ENCODE assay signal across 20 cellular contexts in genomic region chr11:2256293-2256913, GRCh38. TPM values are rescaled to one million over a fixed set of nuclear protein-coding genes. Genes with fewer than 3 reads are reported as not detected.
DNase-seq lines count a peak whose midpoint lies in the region; ATAC-seq and TF ChIP-seq lines count a peak whose summit lies in the region.
"Had no signal": no experiment of that assay in that cellular context is flagged by ENCODE, and none has a peak within 500 bp of the region (broad histone marks: within the 10 kb centered on the region; RNA-seq: fewer than 3 reads in every experiment).

No MANE protein-coding gene starts in this region.

- peak; percentile 1 for DNase-seq in GM03348 (ENCODE audit: low spot score)
- DNase-seq in Panc1 (ENCODE audit: low read depth, low spot score) = no peak
- DNase-seq in progenitor cell of endocrine pancreas (ENCODE audit: low spot score, unreplicated experiment) = no peak
- no peak for DNase-seq in midbrain (lab: John Stamatoyannopoulos, UW)
- DNase-seq in NCI-H345 (lab: John Stamatoyannopoulos, UW) = no peak
- no peak for DNase-seq in activated naive CD4-positive, alpha-beta T cell treated with anti-CD3 and anti-CD28 coated beads, Interleukin-2, amount 50 U/mL, for 16 hours
- DNase-seq: activated CD4-positive, alpha-beta T cell treated with anti-CD3 and anti-CD28 coated beads, Interleukin-2, amount 10 ng/mL, durations not matched to agents 7 days and 5 days; activated CD8-positive, alpha-beta memory T cell treated with anti-CD3 and anti-CD28 coated beads, Interleukin-2, amount 50 U/mL, for 48 hours; activated naive CD4-positive, alpha-beta T cell; effector CD8-positive, alpha-beta T cell; KG1; naive thymus-derived CD8-positive, alpha-beta T cell; NCI-H2029 treated with DMSO at 0.1 percent for 48 hours had no signal

- H3K27ac ChIP-seq in Panc1 (ENCODE audit: low read length) = no peak overlapping the region

- intact Hi-C loops in Panc1 (cut with micrococcal nuclease; ENCODE audit: unreplicated experiment) = no loop called here

- H3K36me3 Mint-ChIP-seq in progenitor cell of endocrine pancreas (ENCODE audit: insufficient read depth) = no peaks in the 10 kb centered on the region
- H3K36me3 Mint-ChIP-seq: memory B cell had no signal

- CTCF ChIA-PET in Panc1 (lab: Charles Lee) = no interaction called here

- H3K4me3 Mint-ChIP-seq in progenitor cell of endocrine pancreas (ENCODE audit: low read depth) = no peak overlapping the region
- H3K4me3 Mint-ChIP-seq: activated CD4-positive, alpha-beta T cell treated with anti-CD3 and anti-CD28 coated beads, Interleukin-2, amount 10 ng/mL, durations not matched to agents 7 days and 5 days; memory B cell; naive thymus-derived CD8-positive, alpha-beta T cell had no signal

- POLR2A ChIA-PET in Panc1 (lab: Charles Lee) = no interaction called here

- in situ Hi-C loops in Panc1 (cut with HindIII; ENCODE audit: low pct_unique_long_range_greater_than_20kb, low sequenced_read_pairs) = no loop called here

- H3K9me3 ChIP-seq in Panc1 (ENCODE audit: control insufficient read depth, insufficient read depth, low read depth, low read length) = no peaks in the 10 kb centered on the region

- peaks cover 7% of the 10 kb centered on the region for H3K9me3 Mint-ChIP-seq in progenitor cell of endocrine pancreas (ENCODE audit: low read depth)
- H3K9me3 Mint-ChIP-seq: activated CD4-positive, alpha-beta T cell treated with anti-CD3 and anti-CD28 coated beads, Interleukin-2, amount 10 ng/mL, durations not matched to agents 7 days and 5 days had no signal

- no peaks in the 10 kb centered on the region for H3K27me3 ChIP-seq in Panc1 (ENCODE audit: control insufficient read depth, insufficient read depth, low read length)

- no peak for TF ChIP-seq CTCF in Panc1 (IDR thresholded peaks at IDR 0.05)
- no peak for TF ChIP-seq CTCF in progenitor cell of endocrine pancreas (IDR thresholded peaks at IDR 0.05; ENCODE audit: unreplicated experiment)

- ATAC-seq in Panc1 = 0 out of 2 replicates have a peak, but pooled peaks have one; percentile 29
- ATAC-seq in esophagus mucosa = peak; percentile 86
- ATAC-seq: naive thymus-derived CD8-positive, alpha-beta T cell; Right ventricle myocardium inferior had no signal

- no peaks in the 10 kb centered on the region for H3K4me1 ChIP-seq in Panc1 (ENCODE audit: control insufficient read depth, insufficient read depth, low read length)

- no peaks in the 10 kb centered on the region for H3K36me3 ChIP-seq in Panc1 (ENCODE audit: control insufficient read depth, insufficient read depth, low read length)

- no TSS peak for BruUV-seq in Panc1 (replicated peaks; lab: Mats Ljungman, UMichigan)

- H3K27ac Mint-ChIP-seq in progenitor cell of endocrine pancreas = peak overlapping the region; percentile 84
- H3K27ac Mint-ChIP-seq: activated CD4-positive, alpha-beta T cell treated with anti-CD3 and anti-CD28 coated beads, Interleukin-2, amount 10 ng/mL, durations not matched to agents 7 days and 5 days; memory B cell; naive thymus-derived CD8-positive, alpha-beta T cell had no signal

- H3K4me1 Mint-ChIP-seq in progenitor cell of endocrine pancreas (ENCODE audit: low read depth) = no peaks in the 10 kb centered on the region
- H3K4me1 Mint-ChIP-seq: activated CD4-positive, alpha-beta T cell treated with anti-CD3 and anti-CD28 coated beads, Interleukin-2, amount 10 ng/mL, durations not matched to agents 7 days and 5 days; naive thymus-derived CD8-positive, alpha-beta T cell had no signal

- no peak overlapping the region for H3K4me3 ChIP-seq in Panc1 (ENCODE audit: low read depth in 2 of 2, low read length in 2 of 2)

- peaks cover 37% of the 10 kb centered on the region for H3K27me3 Mint-ChIP-seq in progenitor cell of endocrine pancreas
- H3K27me3 Mint-ChIP-seq: naive thymus-derived CD8-positive, alpha-beta T cell had no signal

RNA-seq across cellular contexts. Expression of gene ASCL2, which starts 14.0 kb away (rescaled TPM):
- total RNA-seq in Panc1 (2021; ENCODE audit: unreplicated experiment) (not detected), esophagus mucosa (2.0 TPM), progenitor cell of endocrine pancreas (1.6 and 2.4 TPM in 2 replicates)
- polyA plus RNA-seq in Panc1 (2012; ENCODE audit: insufficient read length) = not detected
- total RNA-seq: Daoy, NCI-H460, pulmonary artery endothelial cell had no signal
- polyA plus RNA-seq: aorta had no signal

RNA-seq across cellular contexts. Expression of gene C11orf21, which starts 45.3 kb away (rescaled TPM):
- 0.31 TPM for total RNA-seq in Panc1 (2021; ENCODE audit: unreplicated experiment)
- not detected for polyA plus RNA-seq in Panc1 (2012; ENCODE audit: insufficient read length)
- 0.08 TPM for total RNA-seq in esophagus mucosa
- 0.69 and 0.87 TPM in 2 replicates for total RNA-seq in progenitor cell of endocrine pancreas
- total RNA-seq: NCI-H460, pulmonary artery endothelial cell had no signal

RNA-seq across cellular contexts. Expression of gene TSPAN32, which starts 45.4 kb away (rescaled TPM):
- total RNA-seq in Panc1 (2021; ENCODE audit: unreplicated experiment) = not detected
- 0.16 TPM for polyA plus RNA-seq in Panc1 (2012; ENCODE audit: insufficient read length)
- not detected for total RNA-seq in esophagus mucosa
- 3.4 and 4.5 TPM in 2 replicates for total RNA-seq in progenitor cell of endocrine pancreas
- total RNA-seq: Daoy, NCI-H460, pulmonary artery endothelial cell had no signal
